In the genomic region with DNA sequence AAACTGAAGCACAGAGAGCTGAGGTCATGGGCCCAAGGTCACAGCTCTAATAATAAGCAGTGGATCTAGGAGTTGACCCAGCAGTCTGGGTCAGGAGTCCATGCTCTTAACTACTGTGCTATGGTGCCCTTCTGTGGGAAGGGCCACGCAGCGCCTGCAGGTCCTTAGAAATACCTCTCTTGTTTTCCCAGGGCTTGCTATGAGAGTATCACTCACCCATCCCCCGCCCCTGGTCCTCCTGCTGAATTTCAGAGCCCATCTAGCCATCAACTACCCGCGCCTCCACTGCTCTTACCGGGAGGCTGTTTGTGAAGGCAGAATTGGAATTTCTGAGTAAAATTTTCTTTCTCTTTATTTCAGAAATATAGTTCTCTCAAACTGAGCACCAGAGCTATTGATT, we compare ENCODE assay signal across 17 cellular contexts. TPM values are rescaled to one million over a fixed set of nuclear protein-coding genes. Genes with fewer than 3 reads are reported as not detected.
"Had no signal": no experiment of that assay in that cellular context is flagged by ENCODE, and none has a peak within 500 bp of the region (broad histone marks: within the 10 kb centered on the region; RNA-seq: fewer than 3 reads in every experiment).

No MANE protein-coding gene starts in this region.

- H3K36me3 ChIP-seq: gastroesophageal sphincter, lower lobe of right lung, right lobe of liver had no signal

- H3K4me2 ChIP-seq: hepatocyte had no signal

- H3K36me3 Mint-ChIP-seq: mesothelial cell of epicardium had no signal

- H3K4me1 Mint-ChIP-seq: mesothelial cell of epicardium had no signal

- H3K27me3 ChIP-seq: gastroesophageal sphincter, hepatocyte, right lobe of liver had no signal

- H3K27ac ChIP-seq: hepatocyte, lower lobe of right lung, right lobe of liver had no signal

- H3K9me3 Mint-ChIP-seq: mesothelial cell of epicardium had no signal

- DNase-seq: activated CD4-positive, alpha-beta T cell treated with anti-CD3 and anti-CD28 coated beads, Interleukin-2, amount 50 U/mL, for 1 hour; activated naive CD4-positive, alpha-beta T cell; dermis blood vessel endothelial cell; lower lobe of right lung; nephron progenitor cell; right lobe of liver; stimulated activated naive CD4-positive, alpha-beta T cell; substantia nigra; trophoblast cell had no signal

- H3K4me1 ChIP-seq: right lobe of liver had no signal

- H3K79me2 ChIP-seq: hepatocyte had no signal

- H2AFZ ChIP-seq: hepatocyte had no signal

- ATAC-seq: lower lobe of right lung, right lobe of liver had no signal

- H3K27ac Mint-ChIP-seq: mesothelial cell of epicardium, nephron progenitor cell had no signal

- H3K9me3 ChIP-seq: gastroesophageal sphincter, lower lobe of right lung, right lobe of liver had no signal

- H3K4me3 ChIP-seq: gastroesophageal sphincter, hepatocyte, lower lobe of right lung, right lobe of liver had no signal

- H3K4me3 Mint-ChIP-seq: mesothelial cell of epicardium, nephron progenitor cell had no signal

RNA-seq across cellular contexts. Expression of gene CRHR2, which starts 27.3 kb away (rescaled TPM):
- total RNA-seq: activated CD8-positive, alpha-beta memory T cell treated with anti-CD3 and anti-CD28 coated beads for 36 hours; dermis blood vessel endothelial cell; epithelial cell of proximal tubule; hepatocyte; lower lobe of right lung; mesothelial cell of epicardium; osteocyte; pulmonary artery endothelial cell; right lobe of liver had no signal
- polyA plus RNA-seq: aorta had no signal

RNA-seq across cellular contexts. Expression of gene INMT, which starts 42.4 kb away (rescaled TPM):
- total RNA-seq: activated CD8-positive, alpha-beta memory T cell treated with anti-CD3 and anti-CD28 coated beads for 36 hours; dermis blood vessel endothelial cell; pulmonary artery endothelial cell had no signal
